2 cellular contexts compared by ENCODE assay signal in the genomic region with DNA sequence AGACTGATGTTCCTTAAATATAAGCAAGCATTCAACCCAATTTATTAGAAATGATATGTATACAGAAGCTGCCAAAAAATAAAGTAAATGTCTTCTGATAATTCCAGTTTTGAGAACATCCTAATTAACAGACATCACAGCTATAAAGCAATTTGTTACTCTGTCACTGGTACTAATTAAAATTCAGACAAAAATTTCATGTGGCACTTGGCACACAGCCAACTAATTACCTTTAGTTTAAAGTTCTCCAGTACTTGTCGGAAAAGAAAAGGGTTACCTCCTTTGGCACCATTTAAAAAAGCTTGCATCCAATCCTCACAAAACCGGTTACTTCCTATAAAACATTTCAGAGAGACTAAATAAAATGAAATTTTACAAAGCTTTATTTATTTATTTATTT.
TF ChIP-seq lines count a peak whose summit lies in the region.

No MANE protein-coding gene starts in this region.

TF ChIP-seq in A549, 52 proteins besides CTCF, POLR2A, EP300 and RAD21:
- TF ChIP-seq, protein P1, sequence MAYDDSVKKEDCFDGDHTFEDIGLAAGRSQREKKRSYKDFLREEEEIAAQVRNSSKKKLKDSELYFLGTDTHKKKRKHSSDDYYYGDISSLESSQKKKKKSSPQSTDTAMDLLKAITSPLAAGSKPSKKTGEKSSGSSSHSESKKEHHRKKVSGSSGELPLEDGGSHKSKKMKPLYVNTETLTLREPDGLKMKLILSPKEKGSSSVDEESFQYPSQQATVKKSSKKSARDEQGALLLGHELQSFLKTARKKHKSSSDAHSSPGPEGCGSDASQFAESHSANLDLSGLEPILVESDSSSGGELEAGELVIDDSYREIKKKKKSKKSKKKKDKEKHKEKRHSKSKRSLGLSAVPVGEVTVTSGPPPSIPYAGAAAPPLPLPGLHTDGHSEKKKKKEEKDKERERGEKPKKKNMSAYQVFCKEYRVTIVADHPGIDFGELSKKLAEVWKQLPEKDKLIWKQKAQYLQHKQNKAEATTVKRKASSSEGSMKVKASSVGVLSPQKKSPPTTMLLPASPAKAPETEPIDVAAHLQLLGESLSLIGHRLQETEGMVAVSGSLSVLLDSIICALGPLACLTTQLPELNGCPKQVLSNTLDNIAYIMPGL (CRISPR knock-in tag; IDR thresholded peaks at IDR 0.05; ENCODE audit: borderline replicate concordance): no peak
- TF ChIP-seq HOXA7 (CRISPR knock-in tag; IDR thresholded peaks at IDR 0.05) (no peak), POLR2AphosphoS2 (conservative IDR thresholded peaks at IDR 0.05; ENCODE audit: low read length) (no peak), FOSB (CRISPR knock-in tag; IDR thresholded peaks at IDR 0.05) (no peak), NR3C1 (IDR thresholded peaks at IDR 0.05) (no peak)

TF ChIP-seq in HEK293, 187 proteins besides CTCF, POLR2A, EP300 and RAD21 (continued from another document):
- TF ChIP-seq ZNF704 (tag by site-specific recombination; IDR thresholded peaks at IDR 0.05) (no peak), ZNF76 (tag by site-specific recombination; IDR thresholded peaks at IDR 0.05; ENCODE audit: borderline replicate concordance, low read depth) (no peak), ZNF37A (tag by site-specific recombination; IDR thresholded peaks at IDR 0.05) (peak; percentile 53; the same call in 1 of the 2 replicates), ZNF292 (tag by site-specific recombination; IDR thresholded peaks at IDR 0.05; ENCODE audit: borderline replicate concordance, low read depth) (no peak), WT1 (tag by site-specific recombination; IDR thresholded peaks at IDR 0.05) (no peak), ZNF184 (tag by site-specific recombination; IDR thresholded peaks at IDR 0.05) (peak; percentile 85; the same call in 1 of the 2 replicates), ZNF660 (tag by site-specific recombination; IDR thresholded peaks at IDR 0.05) (0 out of 2 replicates have a peak, but pooled peaks have one; percentile 35), ZNF140 (tag by site-specific recombination; IDR thresholded peaks at IDR 0.05) (no peak), PRDM6 (tag by site-specific recombination; IDR thresholded peaks at IDR 0.05) (no peak), KLF10 (tag by site-specific recombination; IDR thresholded peaks at IDR 0.05) (peak; percentile 45; the same call in 1 of the 2 replicates), ZNF548 (tag by site-specific recombination; IDR thresholded peaks at IDR 0.05) (no peak), ZNF157 (tag by site-specific recombination; IDR thresholded peaks at IDR 0.05) (no peak), SCRT1 (tag by site-specific recombination; IDR thresholded peaks at IDR 0.05; ENCODE audit: borderline replicate concordance) (no peak), ZBTB44 (tag by site-specific recombination; IDR thresholded peaks at IDR 0.05) (peak; percentile 62; the same call in 1 of the 2 replicates), KLF7 (tag by site-specific recombination; IDR thresholded peaks at IDR 0.05; ENCODE audit: borderline replicate concordance) (no peak)
- TF ChIP-seq, protein P2, sequence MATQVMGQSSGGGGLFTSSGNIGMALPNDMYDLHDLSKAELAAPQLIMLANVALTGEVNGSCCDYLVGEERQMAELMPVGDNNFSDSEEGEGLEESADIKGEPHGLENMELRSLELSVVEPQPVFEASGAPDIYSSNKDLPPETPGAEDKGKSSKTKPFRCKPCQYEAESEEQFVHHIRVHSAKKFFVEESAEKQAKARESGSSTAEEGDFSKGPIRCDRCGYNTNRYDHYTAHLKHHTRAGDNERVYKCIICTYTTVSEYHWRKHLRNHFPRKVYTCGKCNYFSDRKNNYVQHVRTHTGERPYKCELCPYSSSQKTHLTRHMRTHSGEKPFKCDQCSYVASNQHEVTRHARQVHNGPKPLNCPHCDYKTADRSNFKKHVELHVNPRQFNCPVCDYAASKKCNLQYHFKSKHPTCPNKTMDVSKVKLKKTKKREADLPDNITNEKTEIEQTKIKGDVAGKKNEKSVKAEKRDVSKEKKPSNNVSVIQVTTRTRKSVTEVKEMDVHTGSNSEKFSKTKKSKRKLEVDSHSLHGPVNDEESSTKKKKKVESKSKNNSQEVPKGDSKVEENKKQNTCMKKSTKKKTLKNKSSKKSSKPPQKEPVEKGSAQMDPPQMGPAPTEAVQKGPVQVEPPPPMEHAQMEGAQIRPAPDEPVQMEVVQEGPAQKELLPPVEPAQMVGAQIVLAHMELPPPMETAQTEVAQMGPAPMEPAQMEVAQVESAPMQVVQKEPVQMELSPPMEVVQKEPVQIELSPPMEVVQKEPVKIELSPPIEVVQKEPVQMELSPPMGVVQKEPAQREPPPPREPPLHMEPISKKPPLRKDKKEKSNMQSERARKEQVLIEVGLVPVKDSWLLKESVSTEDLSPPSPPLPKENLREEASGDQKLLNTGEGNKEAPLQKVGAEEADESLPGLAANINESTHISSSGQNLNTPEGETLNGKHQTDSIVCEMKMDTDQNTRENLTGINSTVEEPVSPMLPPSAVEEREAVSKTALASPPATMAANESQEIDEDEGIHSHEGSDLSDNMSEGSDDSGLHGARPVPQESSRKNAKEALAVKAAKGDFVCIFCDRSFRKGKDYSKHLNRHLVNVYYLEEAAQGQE (tag by site-specific recombination; IDR thresholded peaks at IDR 0.05): no peak
